Comparison of ENCODE assay signal across 8 cellular contexts in the genomic region with DNA sequence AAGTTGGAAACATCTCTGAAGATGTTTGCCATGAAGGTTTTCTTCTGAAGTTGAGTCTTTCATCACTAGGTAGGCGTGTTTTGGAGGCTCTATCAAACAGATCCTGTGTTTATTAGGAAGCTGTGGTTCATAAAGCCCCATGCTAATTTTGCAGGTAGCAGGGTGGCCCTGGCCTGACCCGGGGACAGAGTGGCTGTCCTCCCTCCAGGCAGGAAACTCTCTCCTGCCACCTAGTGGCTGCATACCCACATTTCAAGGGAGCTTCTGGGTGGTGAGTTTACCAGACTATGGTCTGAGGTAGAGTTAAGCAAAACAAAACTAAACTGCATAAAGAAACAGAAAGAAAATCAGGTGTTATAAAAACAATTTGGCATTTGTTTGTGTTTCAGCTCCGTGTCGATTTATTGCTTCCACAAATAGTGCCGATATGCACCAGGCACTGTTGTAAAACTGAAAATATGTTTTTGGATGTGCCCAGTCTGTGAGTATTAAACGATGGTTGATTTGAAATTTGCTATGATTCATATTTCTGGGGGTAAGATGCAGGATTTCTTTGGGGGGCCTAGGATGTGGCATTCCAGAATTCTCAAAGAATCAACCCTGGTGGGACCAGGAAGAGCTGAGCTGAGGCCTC. TPM values are rescaled to one million over a fixed set of nuclear protein-coding genes. Genes with fewer than 3 reads are reported as not detected.
DNase-seq lines count a peak whose midpoint lies in the region; ATAC-seq lines count a peak whose summit lies in the region.

No MANE protein-coding gene starts in this region.

- intact Hi-C loops in left cardiac atrium (cut with DNase I) = loop anchor here in 1 of 2 donors (5.0 kb wide), 1 partner anchor 138 kb away; no protein-coding TSS in a partner anchor

- ATAC-seq in HG03108 (IDR thresholded peaks at IDR 0.05; ENCODE audit: unreplicated experiment) (peak; percentile 34), left cardiac atrium (peak; percentile 41 to 55)
- peak; percentile 72 for ATAC-seq in activated T-helper 17 cell treated with anti-CD3 and anti-CD28 coated beads, Interleukin-2, amount 50 U/mL, for 72 hours (replicated peaks)

- peaks cover 24% of the 10 kb centered on the region for H3K4me1 Mint-ChIP-seq in activated T-helper 17 cell treated with anti-CD3 and anti-CD28 coated beads, Interleukin-2, amount 50 U/mL, for 72 hours

- H3K27ac Mint-ChIP-seq in activated T-helper 17 cell treated with anti-CD3 and anti-CD28 coated beads, Interleukin-2, amount 50 U/mL, for 72 hours = peak overlapping the region; percentile 71

- no peaks in the 10 kb centered on the region for H3K27me3 Mint-ChIP-seq in activated T-helper 17 cell treated with anti-CD3 and anti-CD28 coated beads, Interleukin-2, amount 50 U/mL, for 72 hours

- H3K4me3 Mint-ChIP-seq in activated T-helper 17 cell treated with anti-CD3 and anti-CD28 coated beads, Interleukin-2, amount 50 U/mL, for 72 hours = peak overlapping the region; percentile 54

- H3K9me3 Mint-ChIP-seq in activated T-helper 17 cell treated with anti-CD3 and anti-CD28 coated beads, Interleukin-2, amount 50 U/mL, for 72 hours = no peaks in the 10 kb centered on the region

- H3K36me3 Mint-ChIP-seq in activated T-helper 17 cell treated with anti-CD3 and anti-CD28 coated beads, Interleukin-2, amount 50 U/mL, for 72 hours (ENCODE audit: low read depth) = no peaks in the 10 kb centered on the region

- DNase-seq in DMS 273 (lab: John Stamatoyannopoulos, UW; ENCODE audit: unreplicated experiment) = peak; percentile 46
- DNase-seq in DMS 273 treated with DMSO at 0.1 percent for 48 hours (lab: John Stamatoyannopoulos, UW) = no peak
- peak; percentile 41 for DNase-seq in RPMI8226
- no peak for DNase-seq in left cardiac atrium
- DNase-seq in stimulated activated CD4-positive, alpha-beta T cell treated with anti-CD3 and anti-CD28 coated beads, Interleukin-12 subunit alpha, Interleukin-12 subunit beta, amount 100 ng/mL, for 48 hours (ENCODE audit: low read depth in 2 of 3, low spot score in 1 of 3) = peak; percentile 61 to 79 (median 65)
- DNase-seq in NCI-H2081 treated with DMSO at 0.1 percent for 48 hours (lab: John Stamatoyannopoulos, UW) = no peak

RNA-seq across cellular contexts. Expression of a gene that starts 26.0 kb away (rescaled TPM):
- total RNA-seq in activated T-helper 17 cell treated with anti-CD3 and anti-CD28 coated beads, Interleukin-2, amount 50 U/mL, for 72 hours = under 1 TPM in 1 of 2 donors, not detected in 1; 0.78 TPM
- not detected for total RNA-seq in left cardiac atrium

RNA-seq across cellular contexts. Expression of a gene that starts 48.4 kb away (rescaled TPM):
- total RNA-seq in activated T-helper 17 cell treated with anti-CD3 and anti-CD28 coated beads, Interleukin-2, amount 50 U/mL, for 72 hours = under 1 TPM in 1 of 2 donors, not detected in 1; 0.40 TPM
- total RNA-seq in left cardiac atrium = 1 to 10 TPM in 1 of 2 donors, under 1 TPM in 1; 0.59 to 2.2 TPM

Comparison
In these comparisons a context has a peak if more than half of its experiments do, and no peak if none do; other contexts are left out.
1. DNase-seq: peak in DMS 273 (single experiment), RPMI8226 (single experiment) and stimulated activated CD4-positive, alpha-beta T cell treated with anti-CD3 and anti-CD28 coated beads, Interleukin-12 subunit alpha, Interleukin-12 subunit beta, amount 100 ng/mL, for 48 hours (3 of 3); none in DMS 273 treated with DMSO at 0.1 percent for 48 hours (single experiment), left cardiac atrium (single experiment) and NCI-H2081 treated with DMSO at 0.1 percent for 48 hours (single experiment).
2. Peak in every context shown above with its lines, with median percentiles within 50 percentile points of each other: ATAC-seq.